In genomic region chr1:230122361-230123279, GRCh38 we compare ENCODE assay signal across 13 cellular contexts. TPM values are rescaled to one million over a fixed set of nuclear protein-coding genes. Genes with fewer than 3 reads are reported as not detected.
A peak's percentile ranks its signal among the peaks of the same experiment; 100 is the strongest.
DNase-seq lines count a peak whose midpoint lies in the region; ATAC-seq lines count a peak whose summit lies in the region.
"Had no signal": no experiment of that assay in that cellular context is flagged by ENCODE, and none has a peak within 500 bp of the region (broad histone marks: within the 10 kb centered on the region; RNA-seq: fewer than 3 reads in every experiment).

No MANE protein-coding gene starts in this region.

- H3K27ac Mint-ChIP-seq in activated T-cell treated with anti-CD3 and anti-CD28 coated beads, Interleukin-2, amount 50 U/mL, for 72 hours: peak overlapping the region; percentile 61
- H3K27ac Mint-ChIP-seq in stimulated activated memory B cell treated with anti-CD40 and anti-IgM and Interleukin-4, amounts not matched to agents 10 μg/mL and 1 μg/mL and 100 μg/mL, for 72 hours: peak overlapping the region; percentile 97

- no peak for ATAC-seq in activated T-cell treated with anti-CD3 and anti-CD28 coated beads, Interleukin-2, amount 50 U/mL, for 72 hours (replicated peaks in 1 of 2)
- no peak for ATAC-seq in activated T-cell treated with anti-CD3 and anti-CD28 coated beads, Interleukin-2, amount 50 U/mL, for 4 hours
- ATAC-seq in stimulated activated memory B cell treated with anti-CD40 and anti-IgM and Interleukin-4, amounts not matched to agents 10 μg/mL and 1 μg/mL and 100 μg/mL, for 72 hours: no peak
- ATAC-seq in HG02870 (IDR thresholded peaks at IDR 0.05; ENCODE audit: unreplicated experiment) (no peak), GM19397 (IDR thresholded peaks at IDR 0.05; ENCODE audit: unreplicated experiment) (no peak)
- ATAC-seq: A549 had no signal

- H3K27me3 Mint-ChIP-seq in activated T-cell treated with anti-CD3 and anti-CD28 coated beads, Interleukin-2, amount 50 U/mL, for 72 hours (ENCODE audit: low read depth): no peaks in the 10 kb centered on the region
- no peaks in the 10 kb centered on the region for H3K27me3 Mint-ChIP-seq in activated T-cell treated with anti-CD3 and anti-CD28 coated beads, Interleukin-2, amount 50 U/mL, for 4 hours (ENCODE audit: low read depth)
- no peaks in the 10 kb centered on the region for H3K27me3 Mint-ChIP-seq in stimulated activated memory B cell treated with anti-CD40 and anti-IgM and Interleukin-4, amounts not matched to agents 10 μg/mL and 1 μg/mL and 100 μg/mL, for 72 hours

- peak overlapping the region; percentile 43 to 80 for H3K4me3 Mint-ChIP-seq in activated T-cell treated with anti-CD3 and anti-CD28 coated beads, Interleukin-2, amount 50 U/mL, for 72 hours
- H3K4me3 Mint-ChIP-seq in activated T-cell treated with anti-CD3 and anti-CD28 coated beads, Interleukin-2, amount 50 U/mL, for 4 hours: no peak overlapping the region
- peak overlapping the region; percentile 66 for H3K4me3 Mint-ChIP-seq in stimulated activated memory B cell treated with anti-CD40 and anti-IgM and Interleukin-4, amounts not matched to agents 10 μg/mL and 1 μg/mL and 100 μg/mL, for 72 hours
- H3K4me3 Mint-ChIP-seq: H9 had no signal

- H3K4me1 Mint-ChIP-seq in activated T-cell treated with anti-CD3 and anti-CD28 coated beads, Interleukin-2, amount 50 U/mL, for 72 hours (ENCODE audit: low read depth): peaks cover 81% of the 10 kb centered on the region
- H3K4me1 Mint-ChIP-seq in activated T-cell treated with anti-CD3 and anti-CD28 coated beads, Interleukin-2, amount 50 U/mL, for 4 hours (ENCODE audit: low read depth): peaks cover 68% of the 10 kb centered on the region
- H3K4me1 Mint-ChIP-seq in stimulated activated memory B cell treated with anti-CD40 and anti-IgM and Interleukin-4, amounts not matched to agents 10 μg/mL and 1 μg/mL and 100 μg/mL, for 72 hours: peaks cover 93% of the 10 kb centered on the region

- H3K36me3 Mint-ChIP-seq in activated T-cell treated with anti-CD3 and anti-CD28 coated beads, Interleukin-2, amount 50 U/mL, for 72 hours (ENCODE audit: insufficient read depth in 2 of 2): peaks cover 5 to 8% of the 10 kb centered on the region in 2 donors
- H3K36me3 Mint-ChIP-seq in activated T-cell treated with anti-CD3 and anti-CD28 coated beads, Interleukin-2, amount 50 U/mL, for 4 hours (ENCODE audit: insufficient read depth): peaks cover 9% of the 10 kb centered on the region
- H3K36me3 Mint-ChIP-seq in stimulated activated memory B cell treated with anti-CD40 and anti-IgM and Interleukin-4, amounts not matched to agents 10 μg/mL and 1 μg/mL and 100 μg/mL, for 72 hours: peaks cover 16% of the 10 kb centered on the region

- no peaks in the 10 kb centered on the region for H3K9me3 Mint-ChIP-seq in activated T-cell treated with anti-CD3 and anti-CD28 coated beads, Interleukin-2, amount 50 U/mL, for 72 hours
- H3K9me3 Mint-ChIP-seq in activated T-cell treated with anti-CD3 and anti-CD28 coated beads, Interleukin-2, amount 50 U/mL, for 4 hours: no peaks in the 10 kb centered on the region
- no peaks in the 10 kb centered on the region for H3K9me3 Mint-ChIP-seq in stimulated activated memory B cell treated with anti-CD40 and anti-IgM and Interleukin-4, amounts not matched to agents 10 μg/mL and 1 μg/mL and 100 μg/mL, for 72 hours
- H3K9me3 Mint-ChIP-seq: H9 had no signal

- DNase-seq in activated T-cell treated with anti-CD3 and anti-CD28 coated beads, Interleukin-2, amount 50 U/mL, for 72 hours: no peak
- DNase-seq in activated T-cell treated with anti-CD3 and anti-CD28 coated beads, Interleukin-2, amount 50 U/mL, for 4 hours: no peak
- DNase-seq in RPMI8226 (peak; percentile 17), fibroblast of peridontal ligament (ENCODE audit: extremely low read depth) (peak; percentile 49), NCI-H1092 treated with DMSO at 0.1 percent for 48 hours (lab: John Stamatoyannopoulos, UW) (no peak)
- DNase-seq: activated T-cell treated with anti-CD3 and anti-CD28 coated beads for 4 hours; H9; ovary; stimulated activated CD4-positive, alpha-beta T cell treated with anti-CD3 and anti-CD28 coated beads, Interleukin-15, amount 100 ng/mL, for 24 hours had no signal

RNA-seq across cellular contexts. Expression of gene GALNT2, which starts 55.6 kb away (rescaled TPM):
- total RNA-seq in activated T-cell treated with anti-CD3 and anti-CD28 coated beads, Interleukin-2, amount 50 U/mL, for 72 hours: 10 to 100 TPM; 50.2 to 67.6 TPM
- total RNA-seq in activated T-cell treated with anti-CD3 and anti-CD28 coated beads, Interleukin-2, amount 50 U/mL, for 4 hours: 100 to 1,000 TPM in 1 of 3 donors, 10 to 100 TPM in 2; 83.9 to 101 (median 89.1) TPM

Comparison
In these comparisons a context has a peak if more than half of its experiments do, and no peak if none do; other contexts are left out.
1. DNase-seq: peak in RPMI8226 (single experiment) and fibroblast of peridontal ligament (single experiment); none in activated T-cell treated with anti-CD3 and anti-CD28 coated beads, Interleukin-2, amount 50 U/mL, for 72 hours (0 of 2), activated T-cell treated with anti-CD3 and anti-CD28 coated beads, Interleukin-2, amount 50 U/mL, for 4 hours (single experiment) and NCI-H1092 treated with DMSO at 0.1 percent for 48 hours (single experiment).